In genomic region chr14:105470163-105470811, GRCh38 we compare ENCODE assay signal across 1 cellular context.
TF ChIP-seq lines count a peak whose summit lies in the region.

No MANE protein-coding gene starts in this region.

TF ChIP-seq in GM12891, 5 proteins besides CTCF, POLR2A, EP300 and RAD21:
- TF ChIP-seq PAX5 (IDR thresholded peaks at IDR 0.05; ENCODE audit: insufficient read depth, low read length, severe bottlenecking) (no peak), TAF1 (IDR thresholded peaks at IDR 0.05; ENCODE audit: low read depth, low read length) (no peak), POLR2AphosphoS5 (IDR thresholded peaks at IDR 0.05; ENCODE audit: low read depth, low read length) (no peak), SPI1 (IDR thresholded peaks at IDR 0.05; ENCODE audit: low read depth, low read length) (no peak), POU2F2 (IDR thresholded peaks at IDR 0.05; ENCODE audit: low read depth, low read length) (no peak)
